16 cellular contexts compared by ENCODE assay signal in the genomic region with DNA sequence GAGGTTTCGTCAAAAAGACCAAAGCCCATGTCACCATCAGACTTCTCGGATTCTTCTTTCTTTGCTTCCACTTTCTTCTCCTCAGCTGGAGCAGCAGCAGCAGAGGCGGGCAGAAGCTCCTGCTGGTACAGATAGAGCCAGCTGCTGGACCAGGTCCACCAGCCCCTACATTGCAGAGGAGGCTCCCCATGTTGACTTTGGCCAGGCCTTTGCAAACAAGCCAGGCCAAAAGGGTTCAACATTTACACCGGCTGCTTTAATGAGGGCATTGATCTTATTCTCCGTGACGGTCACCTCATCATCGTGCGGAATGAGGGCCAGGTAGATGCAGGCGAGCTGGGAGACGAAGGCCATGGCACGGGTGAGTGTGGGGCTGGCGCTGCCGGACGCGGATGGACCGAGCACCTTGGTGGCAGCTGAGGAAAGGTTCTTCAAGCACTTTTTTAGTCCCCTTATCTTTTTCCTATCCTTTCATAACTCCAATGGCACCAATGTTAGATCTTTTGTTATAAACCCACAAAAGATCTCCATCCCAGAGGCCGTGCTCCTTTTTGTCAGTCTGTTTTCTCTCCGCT.
"Had no signal": no experiment of that assay in that cellular context is flagged by ENCODE, and none has a peak within 500 bp of the region (broad histone marks: within the 10 kb centered on the region; RNA-seq: fewer than 3 reads in every experiment).

No MANE protein-coding gene starts in this region.

- H3K4me1 ChIP-seq: adrenal gland, esophagus muscularis mucosa, neural progenitor cell, pancreas had no signal

- DNase-seq: activated CD4-positive, alpha-beta memory T cell treated with anti-CD3 and anti-CD28 coated beads, Interleukin-2, amount 10 ng/mL, durations not matched to agents 7 days and 5 days; activated CD4-positive, alpha-beta T cell treated with anti-CD3 and anti-CD28 coated beads for 4 hours; activated effector memory CD4-positive, alpha-beta T cell treated with Interleukin-2 at 50 U/mL for 16 hours; activated T-cell treated with anti-CD3 and anti-CD28 coated beads, Interleukin-2, amount 50 U/mL, for 4 hours; adrenal gland; caudate nucleus; hippocampal formation; left ventricle myocardium superior; mesendoderm; pancreas; stimulated activated CD4-positive, alpha-beta T cell treated with anti-CD3 and anti-CD28 coated beads, Interleukin-2, amount 100 ng/mL, for 48 hours had no signal

- H3K27me3 ChIP-seq: adrenal gland, esophagus muscularis mucosa, neural progenitor cell, pancreas had no signal

- H3K27ac ChIP-seq: adrenal gland, coronary artery, esophagus muscularis mucosa, neural progenitor cell, pancreas had no signal

- H3K9ac ChIP-seq: neural progenitor cell had no signal

- H3K9me3 ChIP-seq: adrenal gland, pancreas had no signal

- H2AFZ ChIP-seq: neural progenitor cell had no signal

- H3K4me2 ChIP-seq: neural progenitor cell had no signal

- H3K36me3 ChIP-seq: adrenal gland, esophagus muscularis mucosa, neural progenitor cell, pancreas had no signal

- ATAC-seq: activated T-cell treated with anti-CD3 and anti-CD28 coated beads, Interleukin-2, amount 50 U/mL, for 4 hours; left ventricle myocardium superior; pancreas; stimulated activated memory B cell treated with anti-CD40 and anti-IgM and Interleukin-4, amounts not matched to agents 10 μg/mL and 1 μg/mL and 100 μg/mL, for 72 hours; WTC11 had no signal

- H3K4me3 ChIP-seq: coronary artery, esophagus muscularis mucosa, neural progenitor cell, pancreas had no signal
